27 cellular contexts compared by ENCODE assay signal in genomic region chr4:98081961-98082360, GRCh38.
DNase-seq lines count a peak whose midpoint lies in the region; FAIRE-seq and TF ChIP-seq lines count a peak whose summit lies in the region.
"Had no signal": no experiment of that assay in that cellular context is flagged by ENCODE, and none has a peak within 500 bp of the region (broad histone marks: within the 10 kb centered on the region; RNA-seq: fewer than 3 reads in every experiment).

No MANE protein-coding gene starts in this region.

- no peak overlapping the region for H3K27ac Mint-ChIP-seq in glutamatergic neuron (ENCODE audit: unreplicated experiment)
- H3K27ac Mint-ChIP-seq: CD14-positive monocyte; CD4-positive, alpha-beta memory T cell; CD4-positive, CD25-positive, alpha-beta regulatory T cell; CD8-positive, alpha-beta memory T cell had no signal

- DNase-seq in PC-9 (no peak), glomerular visceral epithelial cell (ENCODE audit: extremely low spot score) (peak; percentile 55), osteoblast (ENCODE audit: insufficient read length, low spot score, missing footprints) (peak; percentile 2), glutamatergic neuron (no peak), RCC 7860 (ENCODE audit: low spot score) (no peak)
- DNase-seq: 8988T; ACHN; BE2C; C1 segment of cervical spinal cord; CD4-positive, alpha-beta memory T cell; CD4-positive, CD25-positive, alpha-beta regulatory T cell; CD8-positive, alpha-beta memory T cell; COR-L47; DMS 273 treated with DMSO at 0.1 percent for 48 hours; DMS153; DMS53; DMS79; DND-41; EL; GDM1 had no signal

- H3K4me3 ChIP-seq in PC-9 (no peak overlapping the region), osteoblast (ENCODE audit: insufficient read depth, low read length) (no peak overlapping the region)
- H3K4me3 ChIP-seq: BLaER1, GM12878 had no signal

- no peaks in the 10 kb centered on the region for H3K9me3 Mint-ChIP-seq in glutamatergic neuron (ENCODE audit: unreplicated experiment)
- H3K9me3 Mint-ChIP-seq: CD8-positive, alpha-beta memory T cell had no signal

- intact Hi-C loops in PC-9 (cut with micrococcal nuclease; ENCODE audit: unreplicated experiment): no loop called here

- CTCF ChIA-PET in PC-9 (lab: Charles Lee): no interaction called here

- no peaks in the 10 kb centered on the region for H3K27me3 Mint-ChIP-seq in glutamatergic neuron (ENCODE audit: unreplicated experiment)
- H3K27me3 Mint-ChIP-seq: CD4-positive, alpha-beta memory T cell had no signal

- no peaks in the 10 kb centered on the region for H3F3A ChIP-seq in PC-9 (ENCODE audit: insufficient read depth, low read depth)

- H3K9me3 ChIP-seq in PC-9 (ENCODE audit: insufficient read depth, low read depth) (no peaks in the 10 kb centered on the region), osteoblast (ENCODE audit: low read depth, low read length) (no peaks in the 10 kb centered on the region)
- H3K9me3 ChIP-seq: BE2C, BLaER1 had no signal

- H3K36me3 Mint-ChIP-seq in glutamatergic neuron (ENCODE audit: unreplicated experiment): no peaks in the 10 kb centered on the region
- H3K36me3 Mint-ChIP-seq: CD14-positive monocyte; CD4-positive, alpha-beta memory T cell; CD4-positive, CD25-positive, alpha-beta regulatory T cell; CD8-positive, alpha-beta memory T cell had no signal

- H3K79me2 ChIP-seq in PC-9 (ENCODE audit: low read depth): no peaks in the 10 kb centered on the region
- no peaks in the 10 kb centered on the region for H3K79me2 ChIP-seq in osteoblast (ENCODE audit: insufficient read depth, low read length)

- H3K4me2 ChIP-seq in PC-9: no peak overlapping the region
- no peak overlapping the region for H3K4me2 ChIP-seq in osteoblast (ENCODE audit: insufficient read depth, low read length)
- H3K4me2 ChIP-seq: BLaER1 had no signal

- FAIRE-seq in RCC 7860 (lab: Jason Lieb, UNC): no peak
- FAIRE-seq: A204.1, GM12878, GM12892, GM18507, GM19239 had no signal

- POLR2A ChIA-PET in PC-9 (lab: Charles Lee; ENCODE audit: unreplicated experiment): no interaction called here

- H3K9me2 ChIP-seq in PC-9 (ENCODE audit: insufficient read depth): no peaks in the 10 kb centered on the region; the same call in 1 of the 2 replicates

- H3K27ac ChIP-seq in PC-9 (no peak overlapping the region), osteoblast (ENCODE audit: low read depth, low read length) (no peak overlapping the region)
- H3K27ac ChIP-seq: BLaER1 had no signal

- H3K4me1 Mint-ChIP-seq in glutamatergic neuron (ENCODE audit: low read depth, unreplicated experiment): no peaks in the 10 kb centered on the region
- H3K4me1 Mint-ChIP-seq: CD14-positive monocyte; CD4-positive, CD25-positive, alpha-beta regulatory T cell; CD8-positive, alpha-beta memory T cell had no signal

- no peak for TF ChIP-seq CTCF in PC-9 (conservative IDR thresholded peaks at IDR 0.05)
- no peak for TF ChIP-seq CTCF in osteoblast (IDR thresholded peaks at IDR 0.05; ENCODE audit: extremely low read depth, low read depth, low read length)
- TF ChIP-seq CTCF in glutamatergic neuron (IDR thresholded peaks at IDR 0.05; ENCODE audit: partially characterized antibody, unreplicated experiment): no peak

- BruUV-seq in PC-9 (replicated peaks; lab: Mats Ljungman, UMichigan): no TSS peak

- H2AFZ ChIP-seq in PC-9 (peak overlapping the region; percentile 53; the same call in 1 of the 2 replicates), osteoblast (ENCODE audit: low read length) (no peak overlapping the region)

- H3K27me3 ChIP-seq in PC-9 (ENCODE audit: insufficient read depth, low read depth) (no peaks in the 10 kb centered on the region), osteoblast (ENCODE audit: insufficient read depth, low read length) (no peaks in the 10 kb centered on the region)
- H3K27me3 ChIP-seq: BLaER1 had no signal

- no peak overlapping the region for H3K4me3 Mint-ChIP-seq in glutamatergic neuron (ENCODE audit: unreplicated experiment)
- H3K4me3 Mint-ChIP-seq: CD14-positive monocyte; CD4-positive, alpha-beta memory T cell; CD4-positive, CD25-positive, alpha-beta regulatory T cell; CD8-positive, alpha-beta memory T cell had no signal

- no peaks in the 10 kb centered on the region for H3K36me3 ChIP-seq in PC-9 (ENCODE audit: low read depth)
- no peaks in the 10 kb centered on the region for H3K36me3 ChIP-seq in osteoblast (ENCODE audit: insufficient read depth, low read length)
- H3K36me3 ChIP-seq: BE2C, BLaER1 had no signal

- H3K4me1 ChIP-seq in PC-9 (replicated peaks; ENCODE audit: insufficient read depth) (no peaks in the 10 kb centered on the region), osteoblast (ENCODE audit: insufficient read depth, low read length) (no peaks in the 10 kb centered on the region)
- H3K4me1 ChIP-seq: BE2C, BLaER1 had no signal

- H4K20me1 ChIP-seq in PC-9 (ENCODE audit: insufficient read depth) (no peaks in the 10 kb centered on the region), osteoblast (ENCODE audit: insufficient read depth, low read length) (no peaks in the 10 kb centered on the region)
- H4K20me1 ChIP-seq: BLaER1 had no signal

Comparison
In these comparisons a context has a peak if more than half of its experiments do, and no peak if none do; other contexts are left out.
1. DNase-seq: peak in glomerular visceral epithelial cell (single experiment) and osteoblast (single experiment); none in PC-9 (0 of 2), glutamatergic neuron (single experiment) and RCC 7860 (single experiment).